In the genomic region with DNA sequence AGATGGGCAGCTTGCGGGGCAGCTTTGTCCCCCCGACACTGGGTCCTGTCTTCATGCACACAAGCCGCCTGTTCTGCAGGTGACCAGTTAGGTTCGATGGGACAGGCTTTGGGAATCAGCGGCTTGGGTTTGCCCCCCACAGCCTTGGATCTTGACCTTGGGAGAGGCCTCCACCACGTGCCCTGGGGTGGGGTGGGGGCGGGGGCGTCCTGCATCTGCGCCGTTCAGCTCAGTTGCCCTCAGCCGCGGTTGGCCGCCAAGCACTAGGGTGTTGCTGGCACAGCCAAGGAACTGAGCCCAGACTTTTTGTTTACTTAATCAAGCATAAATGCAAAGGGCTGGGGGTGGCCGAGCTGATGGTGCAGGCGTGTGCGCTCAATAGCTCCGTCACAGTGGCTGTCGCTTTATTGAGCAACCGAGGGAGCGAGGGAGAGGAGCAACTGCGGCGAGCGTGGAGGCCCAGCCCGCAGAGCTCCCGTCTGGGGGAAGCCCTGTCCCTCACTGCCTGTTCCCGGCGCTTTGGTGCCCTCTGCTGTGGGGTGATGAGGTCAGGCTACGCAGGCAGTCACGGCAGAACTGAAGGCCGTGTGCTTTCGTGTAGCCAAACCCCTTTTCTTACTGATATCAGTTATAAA, we compare ENCODE assay signal across 8 cellular contexts. TPM values are rescaled to one million over a fixed set of nuclear protein-coding genes. Genes with fewer than 3 reads are reported as not detected.
A peak's percentile ranks its signal among the peaks of the same experiment; 100 is the strongest.
DNase-seq lines count a peak whose midpoint lies in the region; ATAC-seq and TF ChIP-seq lines count a peak whose summit lies in the region.

No MANE protein-coding gene starts in this region.

- peak overlapping the region; percentile 93 for H3K27ac Mint-ChIP-seq in CD8-positive, alpha-beta T cell
- peak overlapping the region; percentile 73 to 94 for H3K27ac Mint-ChIP-seq in effector memory CD8-positive, alpha-beta T cell

- H3K36me3 ChIP-seq in CD8-positive, alpha-beta T cell (ENCODE audit: insufficient read depth, low read length): no peaks in the 10 kb centered on the region

- peaks cover 15% of the 10 kb centered on the region for H3K4me1 Mint-ChIP-seq in CD8-positive, alpha-beta T cell (ENCODE audit: low read depth)
- H3K4me1 Mint-ChIP-seq in effector memory CD8-positive, alpha-beta T cell (ENCODE audit: low read depth in 2 of 2): peaks cover 13 to 15% of the 10 kb centered on the region in 2 donors

- TF ChIP-seq CTCF in CD8-positive, alpha-beta T cell (IDR thresholded peaks at IDR 0.05): peak; percentile 65
- peak; percentile 39 for TF ChIP-seq CTCF in HL-60 (IDR thresholded peaks at IDR 0.05; ENCODE audit: insufficient read depth, low read length)

- no peaks in the 10 kb centered on the region for H3K9me3 ChIP-seq in CD8-positive, alpha-beta T cell (ENCODE audit: low read length)

- no peaks in the 10 kb centered on the region for H3K27me3 Mint-ChIP-seq in CD8-positive, alpha-beta T cell (ENCODE audit: low read depth)
- peaks cover 14 to 30% of the 10 kb centered on the region in 2 donors for H3K27me3 Mint-ChIP-seq in effector memory CD8-positive, alpha-beta T cell

- peak; percentile 85 for ATAC-seq in CD8-positive, alpha-beta T cell
- peak; percentile 78 for ATAC-seq in effector memory CD8-positive, alpha-beta T cell (replicated peaks)
- no peak for ATAC-seq in HG02981 (IDR thresholded peaks at IDR 0.05; ENCODE audit: unreplicated experiment)

- CTCF ChIA-PET in CD8-positive, alpha-beta T cell (lab: Charles Lee): interaction anchor here (0.7 to 4.2 kb wide), 69 partner anchors 9 to 1084 kb away, joined by 3 to 54 read pairs (median 5); a partner anchor contains a TSS

- peaks cover under 1% of the 10 kb centered on the region for H3K9me3 Mint-ChIP-seq in CD8-positive, alpha-beta T cell
- H3K9me3 Mint-ChIP-seq in effector memory CD8-positive, alpha-beta T cell: peaks cover 0 to under 1% of the 10 kb centered on the region in 2 donors

- POLR2A ChIA-PET in CD8-positive, alpha-beta T cell (lab: Charles Lee): interaction anchor here (1.0 to 2.0 kb wide), 6 partner anchors 129 to 253 kb away, joined by 3 to 6 read pairs (median 4); a partner anchor contains a TSS

- DNase-seq in CD8-positive, alpha-beta T cell: peak; percentile 63 to 90 (median 83)
- peak; percentile 67 to 84 for DNase-seq in HL-60 (ENCODE audit: low read depth in 1 of 2, low spot score in 1 of 2)
- DNase-seq in NOMO-1 treated with dmso at 0.1 percent for 144 hours (lab: John Stamatoyannopoulos, UW; ENCODE audit: unreplicated experiment): peak; percentile 93
- DNase-seq in activated CD8-positive, alpha-beta memory T cell treated with anti-CD3 and anti-CD28 coated beads for 4 hours (ENCODE audit: low read depth in 2 of 2): peak; percentile 53 to 67
- DNase-seq in effector memory CD8-positive, alpha-beta T cell: peak; percentile 73 to 81 (median 77)
- DNase-seq in midbrain (lab: John Stamatoyannopoulos, UW): peak; percentile 73
- peak; percentile 74 for DNase-seq in stimulated activated CD8-positive, alpha-beta memory T cell treated with anti-CD3 and anti-CD28 coated beads, Interleukin-4, amount 100 ng/mL, for 24 hours (ENCODE audit: low read depth)

- peak overlapping the region; percentile 47 for H3K27ac ChIP-seq in CD8-positive, alpha-beta T cell (ENCODE audit: low read depth, low read length)
- no peak overlapping the region for H3K27ac ChIP-seq in HL-60 (replicated peaks)

- no peaks in the 10 kb centered on the region for H3K27me3 ChIP-seq in CD8-positive, alpha-beta T cell (ENCODE audit: insufficient read depth, low read length)
- H3K27me3 ChIP-seq in HL-60 (ENCODE audit: insufficient read depth, poor library complexity, severe bottlenecking): no peaks in the 10 kb centered on the region

- H3K4me3 Mint-ChIP-seq in CD8-positive, alpha-beta T cell: peak overlapping the region; percentile 87
- H3K4me3 Mint-ChIP-seq in effector memory CD8-positive, alpha-beta T cell: peak overlapping the region; percentile 86 to 91

- peak overlapping the region; percentile 64 for H3K4me3 ChIP-seq in CD8-positive, alpha-beta T cell (ENCODE audit: low read depth, low read length)
- H3K4me3 ChIP-seq in HL-60 (replicated peaks; ENCODE audit: insufficient read depth, low read length): no peak overlapping the region

- peaks cover 17% of the 10 kb centered on the region for H3K4me1 ChIP-seq in CD8-positive, alpha-beta T cell (ENCODE audit: insufficient read depth, low read length)

- intact Hi-C loops in CD8-positive, alpha-beta T cell (cut with DNase I, micrococcal nuclease): loop anchor here (1.0 to 2.0 kb wide), 6 partner anchors 86 to 1073 kb away; a partner anchor contains a TSS

- H3K36me3 Mint-ChIP-seq in CD8-positive, alpha-beta T cell: no peaks in the 10 kb centered on the region
- no peaks in the 10 kb centered on the region for H3K36me3 Mint-ChIP-seq in effector memory CD8-positive, alpha-beta T cell (ENCODE audit: insufficient read depth)

RNA-seq across cellular contexts. Expression of a gene that starts 33.9 kb away (rescaled TPM):
- total RNA-seq in CD8-positive, alpha-beta T cell: not detected
